1 cellular context compared by ENCODE assay signal in genomic region chr3:129556890-129557736, GRCh38.
TF ChIP-seq lines count a peak whose summit lies in the region.

No MANE protein-coding gene starts in this region.

TF ChIP-seq in IMR-90, 13 proteins besides CTCF, POLR2A, EP300 and RAD21:
- TF ChIP-seq USF2 (IDR thresholded peaks at IDR 0.05; ENCODE audit: low read depth, low read length) (no peak), ELK1 (IDR thresholded peaks at IDR 0.05; ENCODE audit: borderline replicate concordance, low read depth, low read length) (no peak)
